Comparison of ENCODE assay signal across 30 cellular contexts in the genomic region with DNA sequence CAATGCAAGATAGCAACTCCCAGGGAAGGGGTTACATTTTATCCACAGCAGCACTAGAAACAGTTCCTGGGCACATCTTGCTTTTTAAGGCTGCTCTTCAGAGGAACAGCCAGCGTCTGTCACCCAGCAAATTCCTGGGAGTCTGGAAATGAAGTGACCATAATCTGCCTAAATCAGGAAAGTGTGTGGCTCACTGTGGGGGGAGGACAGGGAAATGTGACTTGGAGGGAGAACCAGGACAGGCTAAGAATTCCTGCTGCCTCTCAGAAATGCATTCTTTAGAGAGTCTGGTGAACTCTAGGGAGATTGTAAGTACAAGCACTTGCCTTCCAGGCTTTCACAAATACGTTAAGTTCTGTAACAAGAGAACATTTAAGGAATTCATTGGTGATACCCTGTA.
DNase-seq lines count a peak whose midpoint lies in the region; ATAC-seq, FAIRE-seq and TF ChIP-seq lines count a peak whose summit lies in the region.
"Had no signal": no experiment of that assay in that cellular context is flagged by ENCODE, and none has a peak within 500 bp of the region (broad histone marks: within the 10 kb centered on the region; RNA-seq: fewer than 3 reads in every experiment).

No MANE protein-coding gene starts in this region.

- H3K79me2 ChIP-seq in mesendoderm (ENCODE audit: control insufficient read depth, insufficient read depth, low read length) (no peaks in the 10 kb centered on the region), HepG2 (ENCODE audit: insufficient read depth, low read length) (no peaks in the 10 kb centered on the region)

- FAIRE-seq in HepG2 (lab: Jason Lieb, UNC) = no peak
- FAIRE-seq: endometrium, GM19239, HTR-8/SVneo had no signal

- H3K27me3 ChIP-seq in mesendoderm (ENCODE audit: insufficient read depth, low read length, poor library complexity) (no peaks in the 10 kb centered on the region), HepG2 (ENCODE audit: control insufficient read depth in 1 of 2, insufficient read depth in 2 of 2, low read length in 2 of 2) (no peaks in the 10 kb centered on the region)
- H3K27me3 ChIP-seq: ovary, right atrium auricular region, suprapubic skin, uterus had no signal

- DNase-seq in AG10803 (ENCODE audit: low read depth) (peak; percentile 51), M059J (ENCODE audit: low read depth) (peak; percentile 9), cardiac fibroblast (ENCODE audit: low read depth in 2 of 2) (peak; percentile 26 to 32), mesendoderm (peak; percentile 92), HepG2 (ENCODE audit: low spot score) (no peak), medulla oblongata (ENCODE audit: extremely low spot score) (no peak)
- DNase-seq: ACHN; activated CD8-positive, alpha-beta memory T cell treated with anti-CD3 and anti-CD28 coated beads for 24 hours; activated gamma-delta T cell treated with Interleukin-2 at 50 U/mL for 16 hours; activated T-cell treated with anti-CD3 and anti-CD28 coated beads, Interleukin-2, amount 50 U/mL, for 24 hours; DMS79 treated with DMSO at 0.1 percent for 48 hours; MV-4-11; naive thymus-derived CD4-positive, alpha-beta T cell; NCI-H1694 treated with DMSO at 0.1 percent for 48 hours; NCI-H69; ovary; stimulated activated CD4-positive, alpha-beta T cell treated with anti-CD3 and anti-CD28 coated beads, Interleukin-12 subunit alpha, Interleukin-12 subunit beta, amount 100 ng/mL, for 4 hours; stimulated activated CD4-positive, alpha-beta T cell treated with anti-CD3 and anti-CD28 coated beads, Interleukin-4, amount 100 ng/mL, for 24 hours; stimulated activated naive B cell treated with anti-CD40 and anti-IgM and Interleukin-4, amounts not matched to agents 10 μg/mL and 1 μg/mL and 100 μg/mL, for 72 hours; T-helper 17 cell; uterus had no signal

- TF ChIP-seq CTCF in AG10803 (conservative IDR thresholded peaks at IDR 0.05; ENCODE audit: low read length) (no peak), cardiac fibroblast (IDR thresholded peaks at IDR 0.05; ENCODE audit: low read depth, low read length) (no peak), HepG2 (CRISPR knock-in tag; IDR thresholded peaks at IDR 0.05) (no peak)

- H3K27ac ChIP-seq in mesendoderm (ENCODE audit: low read depth, low read length) (peak overlapping the region; percentile 26), HepG2 (ENCODE audit: extremely low read length, insufficient read depth, low read length) (no peak overlapping the region)
- H3K27ac ChIP-seq: C4-2B, KMS-11, ovary, right atrium auricular region, suprapubic skin, uterus had no signal

- no peak overlapping the region for H2BK5ac ChIP-seq in mesendoderm (ENCODE audit: low read length)

- no peak overlapping the region for H3K56ac ChIP-seq in mesendoderm (ENCODE audit: low read length)

- H3K4me2 ChIP-seq in mesendoderm (ENCODE audit: low read length) = no peak overlapping the region
- no peak overlapping the region for H3K4me2 ChIP-seq in HepG2 (ENCODE audit: low read depth, low read length)
- H3K4me2 ChIP-seq: KMS-11 had no signal

- H3K23ac ChIP-seq in mesendoderm (ENCODE audit: low read length) = no peak overlapping the region

- H3K9me3 ChIP-seq in HepG2 (ENCODE audit: low read length) = peaks cover 88% of the 10 kb centered on the region
- H3K9me3 ChIP-seq: ovary, uterus had no signal

- in situ Hi-C loops in HepG2 (cut with HindIII; ENCODE audit: extremely low pct_ligation_motif_present, low pct_unique_long_range_greater_than_20kb) = no loop called here

- no peak overlapping the region for H2BK15ac ChIP-seq in mesendoderm (replicated peaks; ENCODE audit: low read depth)

- H3K4ac ChIP-seq in mesendoderm (ENCODE audit: low read depth, low read length) = no peak overlapping the region

- CTCF ChIA-PET in HepG2 (lab: Yijun Ruan, JAX; ENCODE audit: low intra/inter-chr PET ratio, low total read pairs) = no interaction called here

- H3K9ac ChIP-seq in mesendoderm (ENCODE audit: low read length) (no peak overlapping the region), HepG2 (ENCODE audit: insufficient read depth, low read depth, low read length) (no peak overlapping the region)
- H3K9ac ChIP-seq: KMS-11 had no signal

- H2AK5ac ChIP-seq in mesendoderm (ENCODE audit: low read length) = no peak overlapping the region

- TF ChIP-seq EP300 in HepG2 (IDR thresholded peaks at IDR 0.05; ENCODE audit: low read depth in 2 of 2, low read length in 2 of 2) (no peak), HepG2 (CRISPR knock-in tag; IDR thresholded peaks at IDR 0.05; ENCODE audit: borderline replicate concordance) (no peak)

- no peak overlapping the region for H4K5ac ChIP-seq in mesendoderm (ENCODE audit: low read length)

- ATAC-seq in HG02970 (IDR thresholded peaks at IDR 0.05; ENCODE audit: low FRiP score, unreplicated experiment) = no peak
- no peak for ATAC-seq in HepG2
- ATAC-seq in HG02884 (IDR thresholded peaks at IDR 0.05; ENCODE audit: unreplicated experiment) = no peak
- ATAC-seq: naive thymus-derived CD4-positive, alpha-beta T cell; stimulated activated naive B cell treated with anti-CD40 and anti-IgM and Interleukin-4, amounts not matched to agents 10 μg/mL and 1 μg/mL and 100 μg/mL, for 72 hours; T-helper 17 cell had no signal

- no peak overlapping the region for H2BK120ac ChIP-seq in mesendoderm (ENCODE audit: low read depth, low read length)

- no peak for TF ChIP-seq RAD21 in HepG2 (CRISPR knock-in tag; IDR thresholded peaks at IDR 0.05)

- H3K4me1 ChIP-seq in mesendoderm (ENCODE audit: control insufficient read depth, low read depth, low read length) (no peaks in the 10 kb centered on the region), HepG2 (ENCODE audit: insufficient read depth, low read length) (no peaks in the 10 kb centered on the region)
- H3K4me1 ChIP-seq: right atrium auricular region, suprapubic skin, uterus had no signal

- H4K20me1 ChIP-seq in HepG2 (ENCODE audit: insufficient read depth, low read length) = no peaks in the 10 kb centered on the region

- no peak overlapping the region for H4K8ac ChIP-seq in mesendoderm (ENCODE audit: low read depth, low read length)

- H3K4me3 ChIP-seq in AG10803 (ENCODE audit: low read length) (no peak overlapping the region), cardiac fibroblast (replicated peaks in 1 of 2; ENCODE audit: low read depth in 2 of 2, low read length in 2 of 2) (no peak overlapping the region), mesendoderm (ENCODE audit: low read length) (no peak overlapping the region), HepG2 (replicated peaks in 1 of 3; ENCODE audit: insufficient read depth in 1 of 3, low read depth in 2 of 3, low read length in 3 of 3) (no peak overlapping the region)
- H3K4me3 ChIP-seq: ovary, right atrium auricular region, suprapubic skin, uterus had no signal

- H3K18ac ChIP-seq in mesendoderm (ENCODE audit: low read length) = no peak overlapping the region

- WGBS in mesendoderm (ENCODE audit: extremely low coverage, insufficient coverage, low lambda C conversion rate) = no CpG with 5 or more reads among the region's 2 CpGs
- 5% methylated on average over 2 of the region's 2 CpGs for WGBS in HepG2 (ENCODE audit: low lambda C conversion rate)

- H3K36me3 ChIP-seq in mesendoderm (ENCODE audit: control insufficient read depth, insufficient read depth, low read length) = no peaks in the 10 kb centered on the region
- H3K36me3 ChIP-seq in HepG2 (replicated peaks in 1 of 2; ENCODE audit: control insufficient read depth in 1 of 2, insufficient read depth in 2 of 2, low read length in 2 of 2) = no peaks in the 10 kb centered on the region
- H3K36me3 ChIP-seq: ovary, right atrium auricular region, suprapubic skin, uterus had no signal

- no TSS peak for BruUV-seq in HepG2 (replicated peaks; lab: Mats Ljungman, UMichigan)

- TF ChIP-seq POLR2A in HepG2 (IDR thresholded peaks at IDR 0.05; ENCODE audit: insufficient read depth in 1 of 2, low read depth in 2 of 2, low read length in 2 of 2) = no peak

- POLR2A ChIA-PET in HepG2 (lab: Yijun Ruan, JAX) = no interaction called here

- intact Hi-C loops in HepG2 (cut with micrococcal nuclease; ENCODE audit: unreplicated experiment) = no loop called here

- H3K79me1 ChIP-seq in mesendoderm (ENCODE audit: low read length) = no peaks in the 10 kb centered on the region

- no peak overlapping the region for H2AFZ ChIP-seq in HepG2 (ENCODE audit: low read length)

TF ChIP-seq in HepG2, 621 proteins besides CTCF, POLR2A, EP300 and RAD21:
- TF ChIP-seq GTF3A (CRISPR knock-in tag; conservative IDR thresholded peaks at IDR 0.05) (no peak), ZNF44 (CRISPR knock-in tag; IDR thresholded peaks at IDR 0.05) (no peak), ZNF468 (CRISPR knock-in tag; IDR thresholded peaks at IDR 0.05) (no peak), EEA1 (CRISPR knock-in tag; IDR thresholded peaks at IDR 0.05; ENCODE audit: borderline replicate concordance) (no peak)
- TF ChIP-seq, protein P1, sequence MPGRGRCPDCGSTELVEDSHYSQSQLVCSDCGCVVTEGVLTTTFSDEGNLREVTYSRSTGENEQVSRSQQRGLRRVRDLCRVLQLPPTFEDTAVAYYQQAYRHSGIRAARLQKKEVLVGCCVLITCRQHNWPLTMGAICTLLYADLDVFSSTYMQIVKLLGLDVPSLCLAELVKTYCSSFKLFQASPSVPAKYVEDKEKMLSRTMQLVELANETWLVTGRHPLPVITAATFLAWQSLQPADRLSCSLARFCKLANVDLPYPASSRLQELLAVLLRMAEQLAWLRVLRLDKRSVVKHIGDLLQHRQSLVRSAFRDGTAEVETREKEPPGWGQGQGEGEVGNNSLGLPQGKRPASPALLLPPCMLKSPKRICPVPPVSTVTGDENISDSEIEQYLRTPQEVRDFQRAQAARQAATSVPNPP (CRISPR knock-in tag; IDR thresholded peaks at IDR 0.05) = no peak
- TF ChIP-seq, protein P2, sequence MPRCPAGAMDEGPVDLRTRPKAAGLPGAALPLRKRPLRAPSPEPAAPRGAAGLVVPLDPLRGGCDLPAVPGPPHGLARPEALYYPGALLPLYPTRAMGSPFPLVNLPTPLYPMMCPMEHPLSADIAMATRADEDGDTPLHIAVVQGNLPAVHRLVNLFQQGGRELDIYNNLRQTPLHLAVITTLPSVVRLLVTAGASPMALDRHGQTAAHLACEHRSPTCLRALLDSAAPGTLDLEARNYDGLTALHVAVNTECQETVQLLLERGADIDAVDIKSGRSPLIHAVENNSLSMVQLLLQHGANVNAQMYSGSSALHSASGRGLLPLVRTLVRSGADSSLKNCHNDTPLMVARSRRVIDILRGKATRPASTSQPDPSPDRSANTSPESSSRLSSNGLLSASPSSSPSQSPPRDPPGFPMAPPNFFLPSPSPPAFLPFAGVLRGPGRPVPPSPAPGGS (CRISPR knock-in tag; IDR thresholded peaks at IDR 0.05) = no peak

Comparison
In these comparisons a context has a peak if more than half of its experiments do, and no peak if none do; other contexts are left out.
1. DNase-seq: peak in AG10803 (single experiment), M059J (single experiment), cardiac fibroblast (2 of 2) and mesendoderm (single experiment); none in HepG2 (single experiment) and medulla oblongata (single experiment).